In genomic region chr3:168973897-168974296, GRCh38 we compare ENCODE assay signal across 30 cellular contexts.
"Had no signal": no experiment of that assay in that cellular context is flagged by ENCODE, and none has a peak within 500 bp of the region (broad histone marks: within the 10 kb centered on the region; RNA-seq: fewer than 3 reads in every experiment).

No MANE protein-coding gene starts in this region.

- H3K4me3 ChIP-seq: adrenal gland, SJCRH30, SK-N-MC had no signal

- H3K27me3 Mint-ChIP-seq: activated CD4-positive, alpha-beta T cell treated with anti-CD3 and anti-CD28 coated beads for 36 hours; activated CD4-positive, alpha-beta T cell treated with anti-CD3 and anti-CD28 coated beads, Interleukin-2, amount 10 ng/mL, durations not matched to agents 7 days and 5 days; activated T-cell treated with anti-CD3 and anti-CD28 coated beads, Interleukin-2, amount 50 U/mL, for 24 hours had no signal

- H3K36me3 ChIP-seq: adrenal gland, SJCRH30 had no signal

- H3K4me1 ChIP-seq: adrenal gland had no signal

- ATAC-seq: activated CD4-positive, alpha-beta T cell treated with anti-CD3 and anti-CD28 coated beads for 36 hours; activated CD4-positive, CD25-positive, alpha-beta regulatory T cell treated with anti-CD3 and anti-CD28 coated beads, Interleukin-2, amount 50 U/mL, for 24 hours; activated CD8-positive, alpha-beta T cell treated with anti-CD3 and anti-CD28 coated beads, Interleukin-2, amount 10 ng/mL, durations not matched to agents 7 days and 5 days; activated naive CD4-positive, alpha-beta T cell treated with anti-CD3 and anti-CD28 coated beads, Interleukin-2, amount 50 U/mL, for 72 hours; Panc1; WTC11 had no signal

- H3K27ac Mint-ChIP-seq: activated CD4-positive, alpha-beta T cell treated with anti-CD3 and anti-CD28 coated beads for 36 hours; activated CD4-positive, alpha-beta T cell treated with anti-CD3 and anti-CD28 coated beads, Interleukin-2, amount 10 ng/mL, durations not matched to agents 7 days and 5 days; activated CD8-positive, alpha-beta T cell treated with anti-CD3 and anti-CD28 coated beads, Interleukin-2, amount 10 ng/mL, durations not matched to agents 7 days and 5 days; activated naive CD4-positive, alpha-beta T cell treated with anti-CD3 and anti-CD28 coated beads for 36 hours; activated naive CD4-positive, alpha-beta T cell treated with anti-CD3 and anti-CD28 coated beads, Interleukin-2, amount 50 U/mL, for 72 hours; activated T-cell treated with anti-CD3 and anti-CD28 coated beads, Interleukin-2, amount 50 U/mL, for 24 hours; activated T-helper 2 cell treated with anti-CD3 and anti-CD28 coated beads, Interferon-gamma antibody, Interleukin-2, Interleukin-4, amounts not matched to agents 10 μg/mL and 5 μg/mL and 100 μg/mL, durations not matched to agents 14 hours and 24 hours and 36 hours; brain; T-helper 1 cell treated with Interleukin-12 subunit alpha and Interleukin-12 subunit beta and Interleukin-4 antibody, amounts not matched to agents 30 μg/mL and 1 μg/mL, for 36 hours; T-helper 2 cell treated with Interferon-gamma antibody and Interleukin-4, amounts not matched to agents 5 μg/mL and 100 μg/mL, for 36 hours; WTC11 had no signal

- H3K9me3 ChIP-seq: adrenal gland, SJCRH30 had no signal

- H3K9me3 Mint-ChIP-seq: activated CD4-positive, alpha-beta T cell treated with anti-CD3 and anti-CD28 coated beads, Interleukin-2, amount 10 ng/mL, durations not matched to agents 7 days and 5 days; activated naive CD4-positive, alpha-beta T cell treated with anti-CD3 and anti-CD28 coated beads for 36 hours; activated naive CD4-positive, alpha-beta T cell treated with anti-CD3 and anti-CD28 coated beads, Interleukin-2, amount 50 U/mL, for 72 hours; activated T-cell treated with anti-CD3 and anti-CD28 coated beads, Interleukin-2, amount 50 U/mL, for 24 hours; activated T-helper 2 cell treated with anti-CD3 and anti-CD28 coated beads, Interferon-gamma antibody, Interleukin-2, Interleukin-4, amounts not matched to agents 10 μg/mL and 5 μg/mL and 100 μg/mL, durations not matched to agents 14 hours and 24 hours and 36 hours; brain; T-helper 1 cell treated with Interleukin-12 subunit alpha and Interleukin-12 subunit beta and Interleukin-4 antibody, amounts not matched to agents 30 μg/mL and 1 μg/mL, for 36 hours; T-helper 2 cell treated with Interferon-gamma antibody and Interleukin-4, amounts not matched to agents 5 μg/mL and 100 μg/mL, for 36 hours; WTC11 had no signal

- H3K4me3 Mint-ChIP-seq: activated CD4-positive, alpha-beta T cell treated with anti-CD3 and anti-CD28 coated beads for 36 hours; activated CD4-positive, alpha-beta T cell treated with anti-CD3 and anti-CD28 coated beads, Interleukin-2, amount 10 ng/mL, durations not matched to agents 7 days and 5 days; activated CD8-positive, alpha-beta T cell treated with anti-CD3 and anti-CD28 coated beads, Interleukin-2, amount 10 ng/mL, durations not matched to agents 7 days and 5 days; activated naive CD4-positive, alpha-beta T cell treated with anti-CD3 and anti-CD28 coated beads for 36 hours; activated T-cell treated with anti-CD3 and anti-CD28 coated beads, Interleukin-2, amount 50 U/mL, for 24 hours; brain; T-helper 1 cell treated with Interleukin-12 subunit alpha and Interleukin-12 subunit beta and Interleukin-4 antibody, amounts not matched to agents 30 μg/mL and 1 μg/mL, for 36 hours; T-helper 2 cell treated with Interferon-gamma antibody and Interleukin-4, amounts not matched to agents 5 μg/mL and 100 μg/mL, for 36 hours; WTC11 had no signal

- H3K27ac ChIP-seq: adrenal gland, KMS-11, SJCRH30, SK-N-MC had no signal

- H3K4me1 Mint-ChIP-seq: activated CD4-positive, alpha-beta T cell treated with anti-CD3 and anti-CD28 coated beads for 36 hours; activated CD4-positive, alpha-beta T cell treated with anti-CD3 and anti-CD28 coated beads, Interleukin-2, amount 10 ng/mL, durations not matched to agents 7 days and 5 days; WTC11 had no signal

- H3K36me3 Mint-ChIP-seq: activated naive CD4-positive, alpha-beta T cell treated with anti-CD3 and anti-CD28 coated beads, Interleukin-2, amount 50 U/mL, for 72 hours; brain; WTC11 had no signal

- DNase-seq: activated CD4-positive, alpha-beta T cell treated with anti-CD3 and anti-CD28 coated beads for 36 hours; activated CD4-positive, alpha-beta T cell treated with anti-CD3 and anti-CD28 coated beads, Interleukin-2, amount 10 ng/mL, durations not matched to agents 7 days and 5 days; activated CD4-positive, alpha-beta T cell treated with anti-CD3 and anti-CD28 coated beads, Interleukin-2, amount 50 U/mL, for 48 hours; activated CD8-positive, alpha-beta T cell treated with anti-CD3 and anti-CD28 coated beads, Interleukin-2, amount 10 ng/mL, durations not matched to agents 7 days and 5 days; activated gamma-delta T cell; activated naive CD4-positive, alpha-beta T cell treated with anti-CD3 and anti-CD28 coated beads for 36 hours; activated T-cell treated with anti-CD3 and anti-CD28 coated beads, Interleukin-2, amount 50 U/mL, for 24 hours; adrenal gland; anterior cingulate cortex; central memory CD4-positive, alpha-beta T cell; MM.1S; MV-4-11; NCI-H1436 treated with DMSO at 0.1 percent for 48 hours; NCI-H1694 treated with DMSO at 0.1 percent for 48 hours; NCI-H2029; NCI-H345; NCI-H524 treated with DMSO at 0.1 percent for 48 hours; NCI-H774; SHP77; SJCRH30 had no signal
